In genomic region chr7:122143376-122143750, GRCh38 we compare ENCODE assay signal across 8 cellular contexts. TPM values are rescaled to one million over a fixed set of nuclear protein-coding genes. Genes with fewer than 3 reads are reported as not detected.
A peak's percentile ranks its signal among the peaks of the same experiment; 100 is the strongest.
DNase-seq lines count a peak whose midpoint lies in the region; FAIRE-seq and TF ChIP-seq lines count a peak whose summit lies in the region.

No MANE protein-coding gene starts in this region.

- peaks cover 36% of the 10 kb centered on the region for H3K4me1 ChIP-seq in iPS-20b (ENCODE audit: insufficient read depth, low read length)
- peaks cover 0 to 6% of the 10 kb centered on the region in 2 donors for H3K4me1 ChIP-seq in small intestine (ENCODE audit: control insufficient read depth in 2 of 2, insufficient read depth in 1 of 2, low read depth in 1 of 2, low read length in 1 of 2)

- H3K4me3 ChIP-seq in MG63, result peak overlapping the region; percentile 71
- H3K4me3 ChIP-seq in brain microvascular endothelial cell (ENCODE audit: low read depth, low read length), result peak overlapping the region; percentile 84
- H3K4me3 ChIP-seq in iPS-20b (ENCODE audit: low read length), result peak overlapping the region; percentile 87
- H3K4me3 ChIP-seq in small intestine (ENCODE audit: low read depth in 1 of 2, low read length in 2 of 2), result peak overlapping the region; percentile 75 to 78

- H3K9me3 ChIP-seq in MG63, result no peaks in the 10 kb centered on the region
- no peaks in the 10 kb centered on the region for H3K9me3 ChIP-seq in iPS-20b (ENCODE audit: insufficient read depth, low read depth, low read length)
- H3K9me3 ChIP-seq in small intestine (ENCODE audit: control insufficient read depth, low read depth), result no peaks in the 10 kb centered on the region

- 1 to 2% (median 2%) methylated on average over 18 of the region's 18 CpGs for WGBS in small intestine, 3 donors

- TF ChIP-seq CTCF in brain microvascular endothelial cell (IDR thresholded peaks at IDR 0.05; ENCODE audit: low read depth, low read length, missing control alignments), result no peak

- no peaks in the 10 kb centered on the region for H3K36me3 ChIP-seq in MG63
- no peaks in the 10 kb centered on the region for H3K36me3 ChIP-seq in brain microvascular endothelial cell (replicated peaks)
- H3K36me3 ChIP-seq in iPS-20b (ENCODE audit: insufficient read depth, low read depth, low read length), result peaks cover 18% of the 10 kb centered on the region
- no peaks in the 10 kb centered on the region for H3K36me3 ChIP-seq in small intestine (ENCODE audit: control insufficient read depth in 2 of 2, insufficient read depth in 2 of 2, low read length in 2 of 2)

- peak overlapping the region; percentile 96 for H3K9ac ChIP-seq in iPS-20b (ENCODE audit: low read depth, low read length)

- no peak for FAIRE-seq in small intestine (lab: Jason Lieb, UNC)

- H3K27me3 ChIP-seq in MG63 (no peaks in the 10 kb centered on the region), brain microvascular endothelial cell (replicated peaks) (no peaks in the 10 kb centered on the region), iPS-20b (ENCODE audit: insufficient read depth, low read length) (no peaks in the 10 kb centered on the region), small intestine (ENCODE audit: control insufficient read depth in 2 of 2, insufficient read depth in 2 of 2, low read length in 2 of 2) (peaks cover 0 to 2% of the 10 kb centered on the region in 2 donors)

- H3K27ac ChIP-seq in brain microvascular endothelial cell (peak overlapping the region; percentile 72), iPS-20b (ENCODE audit: low read length) (peak overlapping the region; percentile 72), small intestine (ENCODE audit: low read depth in 1 of 2, low read length in 1 of 2) (peak overlapping the region; percentile 71 to 94)

- DNase-seq in NCI-H82 (lab: John Stamatoyannopoulos, UW) (peak; percentile 46), NCI-H82 treated with DMSO at 0.1 percent for 48 hours (lab: John Stamatoyannopoulos, UW; ENCODE audit: unreplicated experiment) (no peak), MG63 (peak; percentile 15), brain microvascular endothelial cell (peak; percentile 9), small intestine (no peak), NCI-H2196 treated with DMSO at 0.1 percent for 48 hours (lab: John Stamatoyannopoulos, UW; ENCODE audit: unreplicated experiment) (no peak)
- DNase-seq in activated effector memory CD4-positive, alpha-beta T cell treated with anti-CD3 and anti-CD28 coated beads, Interleukin-2, amount 50 U/mL, for 16 hours, result no peak

- in situ Hi-C loops in brain microvascular endothelial cell (cut with HindIII; ENCODE audit: low pct_ligation_motif_present, low sequenced_read_pairs), result no loop called here

RNA-seq across cellular contexts. Expression of gene AASS, which starts 0.7 kb away (rescaled TPM):
- total RNA-seq in MG63 (2014; rRNA removed; shearing (Covaris generic); ENCODE audit: low replicate concordance), result 0.82 and 3.6 TPM in 2 replicates
- polyA plus RNA-seq in small intestine, result 1 to 10 TPM; 4.5 to 7.0 (median 5.7) TPM

Comparison
In these comparisons a context has a peak if more than half of its experiments do, and no peak if none do; other contexts are left out.
1. DNase-seq: peak in NCI-H82 (single experiment), MG63 (single experiment) and brain microvascular endothelial cell (single experiment); none in NCI-H82 treated with DMSO at 0.1 percent for 48 hours (single experiment), small intestine (single experiment), NCI-H2196 treated with DMSO at 0.1 percent for 48 hours (single experiment) and activated effector memory CD4-positive, alpha-beta T cell treated with anti-CD3 and anti-CD28 coated beads, Interleukin-2, amount 50 U/mL, for 16 hours (single experiment).
2. Peak in every context shown above with its lines, with median percentiles within 50 percentile points of each other: H3K4me3 ChIP-seq and H3K27ac ChIP-seq.